ENCODE assay signal across 8 cellular contexts in genomic region chr1:89995595-89996397, GRCh38. TPM values are rescaled to one million over a fixed set of nuclear protein-coding genes. Genes with fewer than 3 reads are reported as not detected.
DNase-seq lines count a peak whose midpoint lies in the region; ATAC-seq, FAIRE-seq and TF ChIP-seq lines count a peak whose summit lies in the region.

No MANE protein-coding gene starts in this region.

- H3K79me2 ChIP-seq in H1 (ENCODE audit: control insufficient read depth in 1 of 2, insufficient read depth in 2 of 2, low read length in 2 of 2) = peaks cover 20 to 58% of the 10 kb centered on the region in 2 experiments

- intact Hi-C loops in natural killer cell (cut with micrococcal nuclease) = loop anchor here (5.0 kb wide), 1 partner anchor 173 kb away; the partner anchor contains the start of gene LRRC8D

- H2BK12ac ChIP-seq in H1 (ENCODE audit: low read depth, low read length) = no peak overlapping the region

- peaks cover 6% of the 10 kb centered on the region for H3K36me3 Mint-ChIP-seq in T-helper 1 cell treated with Interleukin-12 subunit alpha and Interleukin-12 subunit beta and Interleukin-4 antibody, amounts not matched to agents 30 μg/mL and 1 μg/mL, for 36 hours (ENCODE audit: low read depth)
- no peaks in the 10 kb centered on the region for H3K36me3 Mint-ChIP-seq in natural killer cell

- peaks cover 4% of the 10 kb centered on the region for H3K27me3 Mint-ChIP-seq in T-helper 1 cell treated with Interleukin-12 subunit alpha and Interleukin-12 subunit beta and Interleukin-4 antibody, amounts not matched to agents 30 μg/mL and 1 μg/mL, for 36 hours (ENCODE audit: low read depth)
- no peaks in the 10 kb centered on the region for H3K27me3 Mint-ChIP-seq in natural killer cell (ENCODE audit: low read depth in 2 of 2)

- H4K8ac ChIP-seq in H1 (ENCODE audit: extremely low read depth, insufficient read depth, low read length) = peak overlapping the region; percentile 98; the same call in 1 of the 2 replicates

- peak overlapping the region; percentile 51 for H4K5ac ChIP-seq in H1 (ENCODE audit: insufficient read length, low read depth, low read length)

- H3K27me3 ChIP-seq in H1 (replicated peaks in 1 of 4; ENCODE audit: control insufficient read depth in 3 of 4, extremely low read depth in 1 of 4, insufficient read depth in 3 of 4, low read length in 3 of 4) = no peaks in the 10 kb centered on the region

- no peak for TF ChIP-seq RAD21 in H1 (IDR thresholded peaks at IDR 0.05 in 1 of 2, conservative IDR thresholded peaks at IDR 0.05 in 1 of 2; ENCODE audit: low read depth in 2 of 2, low read length in 2 of 2)

- H3K79me1 ChIP-seq in H1 (ENCODE audit: low read depth, low read length) = no peaks in the 10 kb centered on the region

- H2BK20ac ChIP-seq in H1 (ENCODE audit: low read length) = no peak overlapping the region

- H3K9me3 ChIP-seq in H1 (ENCODE audit: insufficient read depth in 2 of 2, low read depth in 1 of 2, low read length in 1 of 2) = no peaks in the 10 kb centered on the region

- CTCF ChIA-PET in H1 (lab: Charles Lee; ENCODE audit: partially characterized antibody) = interaction anchor here (1.1 kb wide), 1 partner anchor 153 kb away, joined by 3 read pairs; no protein-coding TSS in a partner anchor

- peaks cover 28% of the 10 kb centered on the region for H3K4me1 Mint-ChIP-seq in T-helper 1 cell treated with Interleukin-12 subunit alpha and Interleukin-12 subunit beta and Interleukin-4 antibody, amounts not matched to agents 30 μg/mL and 1 μg/mL, for 36 hours (ENCODE audit: low read depth)
- H3K4me1 Mint-ChIP-seq in natural killer cell = peaks cover 38 to 55% of the 10 kb centered on the region in 2 donors

- H3K4me3 ChIP-seq in H1 (ENCODE audit: extremely low read depth in 1 of 4, insufficient read depth in 2 of 4, low read depth in 3 of 4, low read length in 4 of 4) = peak overlapping the region; percentile 71 to 98 (median 95)

- H3K4me3 Mint-ChIP-seq in T-helper 1 cell treated with Interleukin-12 subunit alpha and Interleukin-12 subunit beta and Interleukin-4 antibody, amounts not matched to agents 30 μg/mL and 1 μg/mL, for 36 hours = peak overlapping the region; percentile 97
- H3K4me3 Mint-ChIP-seq in natural killer cell = peak overlapping the region; percentile 97

- peaks cover 5 to 11% of the 10 kb centered on the region in 2 experiments for H4K20me1 ChIP-seq in H1 (replicated peaks in 1 of 2; ENCODE audit: control insufficient read depth in 1 of 2, insufficient read depth in 2 of 2, low read length in 2 of 2)

- no peak overlapping the region for H2BK15ac ChIP-seq in H1 (ENCODE audit: low read length)

- peak overlapping the region; percentile 81 for H3K56ac ChIP-seq in H1 (replicated peaks; ENCODE audit: insufficient read length, low read depth, low read length)

- ATAC-seq in natural killer cell = no peak
- ATAC-seq in GM18867 (IDR thresholded peaks at IDR 0.05; ENCODE audit: unreplicated experiment) = no peak
- ATAC-seq in GM19397 (IDR thresholded peaks at IDR 0.05; ENCODE audit: unreplicated experiment) = no peak

- WGBS in H1 (ENCODE audit: extremely low coverage in 1 of 2, insufficient coverage in 1 of 2, insufficient read length in 1 of 2, insufficient replicate concordance in 2 of 2, low coverage in 1 of 2, low lambda C conversion rate in 2 of 2, missing lambda C conversion rate in 1 of 2), 2 experiments = 6% methylated on average over 15 of the region's 15 CpGs; no CpG with 5 or more reads in 1 of the 2 experiments

- H3K23ac ChIP-seq in H1 (ENCODE audit: insufficient read length) = no peak overlapping the region

- peaks cover 0 to 12% (median 0%) of the 10 kb centered on the region in 4 experiments; a peak in 1 of 8 replicates for H3K36me3 ChIP-seq in H1 (ENCODE audit: control insufficient read depth in 2 of 4, insufficient read depth in 4 of 4, low read length in 3 of 4)

- TF ChIP-seq EP300 in H1 (IDR thresholded peaks at IDR 0.05; ENCODE audit: borderline replicate concordance in 1 of 2, low read depth in 2 of 2, low read length in 2 of 2) = no peak

- no peak for DNase-seq in T-helper 1 cell
- peak; percentile 26 for DNase-seq in RCC 7860 (ENCODE audit: low spot score)
- no peak for DNase-seq in H1 (ENCODE audit: low read depth in 1 of 2, low spot score in 2 of 2)
- no peak for DNase-seq in natural killer cell
- no peak for DNase-seq in KBM-7

- no peak for TF ChIP-seq POLR2A in H1 (IDR thresholded peaks at IDR 0.05; ENCODE audit: control extremely low read depth in 1 of 2, low read depth in 2 of 2, low read length in 2 of 2)

- no peak overlapping the region for H4K91ac ChIP-seq in H1 (replicated peaks; ENCODE audit: insufficient read length, low read length)

- H3K9me3 Mint-ChIP-seq in T-helper 1 cell treated with Interleukin-12 subunit alpha and Interleukin-12 subunit beta and Interleukin-4 antibody, amounts not matched to agents 30 μg/mL and 1 μg/mL, for 36 hours = no peaks in the 10 kb centered on the region
- H3K9me3 Mint-ChIP-seq in natural killer cell = no peaks in the 10 kb centered on the region

- H2AFZ ChIP-seq in H1 (ENCODE audit: low read length) = no peak overlapping the region

- H3K23me2 ChIP-seq in H1 (ENCODE audit: low read depth, low read length) = peaks cover 2% of the 10 kb centered on the region; the same call in 1 of the 2 replicates

- no peak overlapping the region for H2BK120ac ChIP-seq in H1 (replicated peaks; ENCODE audit: low read depth, low read length)

- 0 out of 2 replicates have a peak overlapping the region, but pooled peaks have one; percentile 40 for H3K18ac ChIP-seq in H1 (ENCODE audit: extremely low read depth, low read length)

- H3K9ac ChIP-seq in H1 (replicated peaks in 1 of 4; ENCODE audit: extremely low read depth in 1 of 4, low read depth in 3 of 4, low read length in 3 of 4) = peak overlapping the region; percentile 81 to 99 (median 98)

- peak overlapping the region; percentile 99 for H3K27ac ChIP-seq in H1 (ENCODE audit: low read depth, low read length)

- POLR2A ChIA-PET in H1 (lab: Charles Lee; ENCODE audit: partially characterized antibody) = interaction anchor here (1.0 to 2.3 kb wide), 2 partner anchors 23 to 175 kb away, joined by 3 to 14 read pairs; partner anchors contain the start of gene LRRC8D

- H3K4me1 ChIP-seq in H1 (replicated peaks in 1 of 4; ENCODE audit: control insufficient read depth in 3 of 4, insufficient read depth in 4 of 4, low read length in 3 of 4) = peaks cover 0 to 3% (median 1%) of the 10 kb centered on the region in 4 experiments; a peak in 3 of 7 replicates

- in situ Hi-C loops in KBM-7 (cut with MboI; ENCODE audit: low pct_unique_long_range_greater_than_20kb, low sequenced_read_pairs) = no loop called here

- no peak overlapping the region for H3K14ac ChIP-seq in H1 (ENCODE audit: insufficient read length)

- no peak overlapping the region for H2AK5ac ChIP-seq in H1 (ENCODE audit: low read depth, low read length)

- no peak for FAIRE-seq in RCC 7860 (lab: Jason Lieb, UNC)
- FAIRE-seq in H1 (lab: Jason Lieb, UNC) = no peak

- H3K27ac Mint-ChIP-seq in T-helper 1 cell treated with Interleukin-12 subunit alpha and Interleukin-12 subunit beta and Interleukin-4 antibody, amounts not matched to agents 30 μg/mL and 1 μg/mL, for 36 hours = peak overlapping the region; percentile 94
- H3K27ac Mint-ChIP-seq in natural killer cell = peak overlapping the region; percentile 89 to 92

- no peak overlapping the region for H3K4ac ChIP-seq in H1 (replicated peaks; ENCODE audit: insufficient read length, low read depth, low read length)

- peak overlapping the region; percentile 98; the same call in 1 of the 2 replicates for H2BK5ac ChIP-seq in H1 (ENCODE audit: low read depth, low read length)

- peak overlapping the region; percentile 59 to 76 for H3K4me2 ChIP-seq in H1 (ENCODE audit: insufficient read depth in 1 of 2, low read depth in 2 of 2, low read length in 2 of 2)

- no peak for TF ChIP-seq CTCF in H1 (IDR thresholded peaks at IDR 0.05; ENCODE audit: control extremely low read depth in 1 of 3, insufficient read depth in 1 of 3, low read depth in 1 of 3, low read length in 3 of 3)
- no peak for TF ChIP-seq CTCF in natural killer cell (IDR thresholded peaks at IDR 0.05)

TF ChIP-seq in H1, 55 proteins besides CTCF, POLR2A, EP300 and RAD21:
- TF ChIP-seq FOSL1 (IDR thresholded peaks at IDR 0.05; ENCODE audit: insufficient read depth, low read depth, low read length) (no peak), SAP30 (IDR thresholded peaks at IDR 0.05; ENCODE audit: insufficient read depth, insufficient replicate concordance, low read length) (peak; percentile 49)

RNA-seq across cellular contexts. Expression of gene ZNF326, which starts 0.9 kb away (rescaled TPM):
- total RNA-seq in H1 (2021; fragmentation: NEBNext Ultra II Directional; extraction: Animal tissue kit (Norgen Biotek cat#: 25700)) = 30.6 and 31.8 TPM in 2 replicates
- polyA plus RNA-seq in H1 (2011; rRNA removed) = 12.2 and 12.7 TPM in 2 replicates
- 18.4 TPM for polyA plus RNA-seq in H1 (2011; cell fraction: cytosol; rRNA removed)
- polyA plus RNA-seq in H1 (2011; cell fraction: nucleus; rRNA removed) = 10.8 TPM
- polyA plus RNA-seq in H1 (2012, experiment 1 of 2) = 16.4 to 28.6 TPM (median 19.6 TPM) in 4 replicates
- 3.4 TPM for polyA plus RNA-seq in H1 (2012, experiment 2 of 2)
- polyA plus RNA-seq in H1 (2013, experiment 1 of 2) = 24.0 TPM
- polyA plus RNA-seq in H1 (2013, experiment 2 of 2) = 21.0 TPM
- polyA minus RNA-seq in H1 (2011; rRNA and poly(A)+ RNA removed) = 16.5 and 21.8 TPM in 2 replicates
- 14.5 TPM for polyA minus RNA-seq in H1 (2011; cell fraction: cytosol; rRNA and poly(A)+ RNA removed)
- polyA minus RNA-seq in H1 (2011; cell fraction: nucleus; rRNA and poly(A)+ RNA removed) = 60.4 TPM
- 10 to 100 TPM; 44.4 to 49.2 (median 45.7) TPM for total RNA-seq in natural killer cell
